Comparison of ENCODE assay signal across 8 cellular contexts in genomic region chr1:41496080-41497055, GRCh38. TPM values are rescaled to one million over a fixed set of nuclear protein-coding genes. Genes with fewer than 3 reads are reported as not detected.
DNase-seq lines count a peak whose midpoint lies in the region; TF ChIP-seq lines count a peak whose summit lies in the region.

No MANE protein-coding gene starts in this region.

- peak overlapping the region; percentile 37 for H3K4me3 ChIP-seq in epithelial cell of proximal tubule (ENCODE audit: low read depth, low read length)
- H3K4me3 ChIP-seq in muscle layer of colon (ENCODE audit: low read depth in 1 of 2, low read length in 2 of 2), result peak overlapping the region; percentile 30 to 55
- H3K4me3 ChIP-seq in thyroid gland (replicated peaks in 1 of 3), result peak overlapping the region in 2 of 3 donors; percentile 10 to 21

- H3K4me1 ChIP-seq in muscle layer of colon (ENCODE audit: insufficient read depth, low read length), result peaks cover 24% of the 10 kb centered on the region
- peaks cover 19 to 63% of the 10 kb centered on the region in 2 donors for H3K4me1 ChIP-seq in thyroid gland

- H3K27me3 ChIP-seq in muscle layer of colon (ENCODE audit: control insufficient read depth in 1 of 2, insufficient read depth in 2 of 2, low read length in 2 of 2), result no peaks in the 10 kb centered on the region
- no peaks in the 10 kb centered on the region for H3K27me3 ChIP-seq in thyroid gland

- 20 to 22% methylated on average over 5 to 7 of the region's 74 CpGs for WGBS in thyroid gland, 2 donors

- H3K9me3 ChIP-seq in muscle layer of colon (ENCODE audit: low read length), result no peaks in the 10 kb centered on the region
- H3K9me3 ChIP-seq in thyroid gland, result no peaks in the 10 kb centered on the region

- DNase-seq in DMS 273 (lab: John Stamatoyannopoulos, UW; ENCODE audit: unreplicated experiment) (peak; percentile 95), HS-27A (ENCODE audit: low read depth) (peak; percentile 83), epithelial cell of proximal tubule (ENCODE audit: low read depth) (no peak), thyroid gland (peak; percentile 95), germinal center (ENCODE audit: low spot score) (no peak), GM19238 (ENCODE audit: insufficient read length, low spot score) (no peak)

- peak in 1 of 2 donors; percentile 86 for TF ChIP-seq POLR2A in thyroid gland (IDR thresholded peaks at IDR 0.05)

- H3K36me3 ChIP-seq in muscle layer of colon (ENCODE audit: insufficient read depth, low read length), result no peaks in the 10 kb centered on the region
- no peaks in the 10 kb centered on the region for H3K36me3 ChIP-seq in thyroid gland

- H3K9ac ChIP-seq in muscle layer of colon (ENCODE audit: low read length), result peak overlapping the region; percentile 89

- intact Hi-C loops in thyroid gland (cut with DNase I), result no loop called here

- peak overlapping the region; percentile 78 for H3K27ac ChIP-seq in VCaP
- H3K27ac ChIP-seq in muscle layer of colon (ENCODE audit: low read depth, low read length), result peak overlapping the region; percentile 95
- H3K27ac ChIP-seq in thyroid gland, result peak overlapping the region; percentile 67 to 85 (median 67)

- no peak for TF ChIP-seq CTCF in VCaP (conservative IDR thresholded peaks at IDR 0.05)
- no peak for TF ChIP-seq CTCF in epithelial cell of proximal tubule (conservative IDR thresholded peaks at IDR 0.05; ENCODE audit: low read depth, low read length)
- TF ChIP-seq CTCF in thyroid gland (IDR thresholded peaks at IDR 0.05), result peak in 3 of 6 experiments; percentile 13 to 38 (median 26)

RNA-seq across cellular contexts. Expression of gene EDN2, which starts 11.9 kb away (rescaled TPM):
- total RNA-seq in epithelial cell of proximal tubule, result 2.2 and 6.3 TPM in 2 replicates
- total RNA-seq in thyroid gland, result not detected

Comparison
In these comparisons a context has a peak if more than half of its experiments do, and no peak if none do; other contexts are left out.
1. DNase-seq: peak in DMS 273 (single experiment), HS-27A (single experiment) and thyroid gland (2 of 2); none in epithelial cell of proximal tubule (single experiment), germinal center (single experiment) and GM19238 (single experiment).
2. Peak in every context shown above with its lines, with median percentiles within 50 percentile points of each other: H3K27ac ChIP-seq and H3K4me3 ChIP-seq.